11 cellular contexts compared by ENCODE assay signal in the genomic region with DNA sequence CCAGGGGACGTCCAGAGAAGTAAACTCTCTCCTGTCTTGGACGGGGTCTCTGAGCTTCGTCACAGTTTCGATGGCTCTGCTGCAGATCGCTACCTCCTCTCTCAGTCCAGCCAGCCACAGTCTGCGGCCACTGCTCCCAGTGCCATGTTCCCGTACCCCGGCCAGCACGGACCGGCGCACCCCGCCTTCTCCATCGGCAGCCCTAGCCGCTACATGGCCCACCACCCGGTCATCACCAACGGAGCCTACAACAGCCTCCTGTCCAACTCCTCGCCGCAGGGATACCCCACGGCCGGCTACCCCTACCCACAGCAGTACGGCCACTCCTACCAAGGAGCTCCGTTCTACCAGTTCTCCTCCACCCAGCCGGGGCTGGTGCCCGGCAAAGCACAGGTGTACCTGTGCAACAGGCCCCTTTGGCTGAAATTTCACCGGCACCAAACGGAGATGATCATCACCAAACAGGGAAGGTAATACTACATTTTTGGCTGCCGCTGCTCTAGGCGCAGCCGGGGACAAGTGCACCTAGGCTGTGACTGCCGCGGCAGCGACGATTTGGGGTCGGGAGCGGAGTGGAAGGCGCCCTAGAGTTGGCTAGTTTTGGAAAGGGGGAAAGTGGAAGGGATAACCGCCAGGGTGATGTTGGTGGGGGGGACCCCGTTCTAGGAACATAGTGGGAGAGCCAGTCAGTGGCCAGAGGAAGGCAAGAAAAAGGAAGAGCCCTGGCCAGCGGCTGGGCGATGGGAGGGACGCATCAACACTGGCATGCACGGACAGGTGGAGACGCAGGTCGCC. TPM values are rescaled to one million over a fixed set of nuclear protein-coding genes. Genes with fewer than 3 reads are reported as not detected.
DNase-seq lines count a peak whose midpoint lies in the region; ATAC-seq, FAIRE-seq and TF ChIP-seq lines count a peak whose summit lies in the region.
"Had no signal": no experiment of that assay in that cellular context is flagged by ENCODE, and none has a peak within 500 bp of the region (broad histone marks: within the 10 kb centered on the region; RNA-seq: fewer than 3 reads in every experiment).

No MANE protein-coding gene starts in this region.

- no peak for ATAC-seq in stimulated activated naive CD8-positive, alpha-beta T cell treated with anti-CD3 and anti-CD28 coated beads, Interleukin-15, Interleukin-2, amounts not matched to agents 100 U/mL and 50 U/mL, for 24 hours

- peaks cover 4% of the 10 kb centered on the region for H3K36me3 Mint-ChIP-seq in stimulated activated naive CD8-positive, alpha-beta T cell treated with anti-CD3 and anti-CD28 coated beads, Interleukin-15, Interleukin-2, amounts not matched to agents 100 ng/mL and 50 ng/mL, for 24 hours (ENCODE audit: low read depth)
- peaks cover 9% of the 10 kb centered on the region for H3K36me3 Mint-ChIP-seq in activated CD4-positive, alpha-beta memory T cell treated with anti-CD3 and anti-CD28 coated beads, Interleukin-2, amount 10 ng/mL, durations not matched to agents 7 days and 5 days (ENCODE audit: low read depth)

- peaks cover 79% of the 10 kb centered on the region for H3K27me3 Mint-ChIP-seq in stimulated activated naive CD8-positive, alpha-beta T cell treated with anti-CD3 and anti-CD28 coated beads, Interleukin-15, Interleukin-2, amounts not matched to agents 100 ng/mL and 50 ng/mL, for 24 hours
- H3K27me3 Mint-ChIP-seq in activated CD4-positive, alpha-beta memory T cell treated with anti-CD3 and anti-CD28 coated beads, Interleukin-2, amount 10 ng/mL, durations not matched to agents 7 days and 5 days = peaks cover 74% of the 10 kb centered on the region

- H3K4me3 ChIP-seq in keratinocyte (ENCODE audit: control insufficient read depth in 2 of 3, extremely low read depth in 1 of 3, insufficient read depth in 2 of 3, low read depth in 1 of 3, low read length in 3 of 3) (no peak overlapping the region), testis (no peak overlapping the region)

- H3K4me1 Mint-ChIP-seq in stimulated activated naive CD8-positive, alpha-beta T cell treated with anti-CD3 and anti-CD28 coated beads, Interleukin-15, Interleukin-2, amounts not matched to agents 100 ng/mL and 50 ng/mL, for 24 hours (ENCODE audit: low read depth) = peaks cover 50% of the 10 kb centered on the region
- peaks cover 47% of the 10 kb centered on the region for H3K4me1 Mint-ChIP-seq in activated CD4-positive, alpha-beta memory T cell treated with anti-CD3 and anti-CD28 coated beads, Interleukin-2, amount 10 ng/mL, durations not matched to agents 7 days and 5 days

- DNase-seq in stimulated activated naive CD8-positive, alpha-beta T cell treated with anti-CD3 and anti-CD28 coated beads, Interleukin-15, Interleukin-2, amounts not matched to agents 100 U/mL and 50 U/mL, for 24 hours = no peak
- no peak for DNase-seq in activated CD4-positive, alpha-beta memory T cell treated with anti-CD3 and anti-CD28 coated beads, Interleukin-2, amount 10 ng/mL, durations not matched to agents 7 days and 5 days
- DNase-seq in keratinocyte (ENCODE audit: low read depth, low spot score) (no peak), SHP77 (lab: John Stamatoyannopoulos, UW) (no peak), occipital lobe (lab: John Stamatoyannopoulos, UW) (no peak), testis (no peak)
- DNase-seq in stimulated activated naive CD4-positive, alpha-beta T cell (lab: John Stamatoyannopoulos, UW) = no peak
- DNase-seq: DMS 273 treated with DMSO at 0.1 percent for 48 hours had no signal

- no peak overlapping the region for H2AFZ ChIP-seq in keratinocyte (ENCODE audit: control insufficient read depth, low read length)
- H2AFZ ChIP-seq: parathyroid adenoma had no signal

- H3K9me3 ChIP-seq in keratinocyte (ENCODE audit: control insufficient read depth, low read depth, low read length) = no peaks in the 10 kb centered on the region
- no peaks in the 10 kb centered on the region for H3K9me3 ChIP-seq in testis

- H3K9me1 ChIP-seq in keratinocyte (ENCODE audit: control insufficient read depth, extremely low read depth, insufficient read depth, low read length) = no peaks in the 10 kb centered on the region

- H3K27me3 ChIP-seq in keratinocyte (ENCODE audit: control insufficient read depth, extremely low read depth, insufficient read depth, low read length) (peaks cover 73% of the 10 kb centered on the region), testis (peaks cover 3% of the 10 kb centered on the region)

- no peaks in the 10 kb centered on the region for H3K9me3 Mint-ChIP-seq in stimulated activated naive CD8-positive, alpha-beta T cell treated with anti-CD3 and anti-CD28 coated beads, Interleukin-15, Interleukin-2, amounts not matched to agents 100 ng/mL and 50 ng/mL, for 24 hours
- H3K9me3 Mint-ChIP-seq in activated CD4-positive, alpha-beta memory T cell treated with anti-CD3 and anti-CD28 coated beads, Interleukin-2, amount 10 ng/mL, durations not matched to agents 7 days and 5 days = no peaks in the 10 kb centered on the region

- H3K9ac ChIP-seq in keratinocyte (ENCODE audit: control insufficient read depth, extremely low read depth, insufficient read depth, low read length) = no peak overlapping the region
- H3K9ac ChIP-seq: KMS-11, parathyroid adenoma had no signal

- TF ChIP-seq CTCF in keratinocyte (optimal IDR thresholded peaks at IDR 0.05 in 1 of 3, IDR thresholded peaks at IDR 0.05 in 1 of 3, conservative IDR thresholded peaks at IDR 0.05 in 1 of 3; ENCODE audit: extremely low read depth in 1 of 3, insufficient read depth in 2 of 3, low read length in 3 of 3) = no peak
- no peak for TF ChIP-seq CTCF in testis (IDR thresholded peaks at IDR 0.05)

- POLR2A ChIA-PET in activated CD4-positive, alpha-beta memory T cell treated with anti-CD3 and anti-CD28 coated beads, Interleukin-2, amount 10 ng/mL, durations not matched to agents 7 days and 5 days (lab: Charles Lee) = interaction anchor here (0.6 to 1.3 kb wide), 4 partner anchors 19 to 585 kb away, joined by 3 to 4 read pairs (median 3); a partner anchor contains a TSS

- H3K36me3 ChIP-seq in keratinocyte (ENCODE audit: control insufficient read depth in 2 of 2, extremely low read depth in 1 of 2, insufficient read depth in 2 of 2, low read length in 2 of 2) (no peaks in the 10 kb centered on the region), testis (ENCODE audit: low read depth, missing control alignments) (no peaks in the 10 kb centered on the region)

- no peak overlapping the region for H3K27ac Mint-ChIP-seq in stimulated activated naive CD8-positive, alpha-beta T cell treated with anti-CD3 and anti-CD28 coated beads, Interleukin-15, Interleukin-2, amounts not matched to agents 100 ng/mL and 50 ng/mL, for 24 hours
- no peak overlapping the region for H3K27ac Mint-ChIP-seq in activated CD4-positive, alpha-beta memory T cell treated with anti-CD3 and anti-CD28 coated beads, Interleukin-2, amount 10 ng/mL, durations not matched to agents 7 days and 5 days

- H4K20me1 ChIP-seq in keratinocyte (ENCODE audit: control insufficient read depth, extremely low read depth, insufficient read depth, low read length) = peaks cover 4% of the 10 kb centered on the region

- 7 to 8% methylated on average over 25 to 44 of the region's 44 CpGs for WGBS in testis, 2 donors

- no peaks in the 10 kb centered on the region for H3K79me2 ChIP-seq in keratinocyte (ENCODE audit: control insufficient read depth, insufficient read depth, low read length)
- H3K79me2 ChIP-seq: parathyroid adenoma had no signal

- peak overlapping the region; percentile 9 for H3K4me2 ChIP-seq in keratinocyte (ENCODE audit: control insufficient read depth, extremely low read depth, insufficient read depth, low read depth, low read length)
- H3K4me2 ChIP-seq: KMS-11 had no signal

- H3K4me1 ChIP-seq in keratinocyte (ENCODE audit: control insufficient read depth, extremely low read depth, insufficient read depth, low read length) = peaks cover 11% of the 10 kb centered on the region
- no peaks in the 10 kb centered on the region for H3K4me1 ChIP-seq in testis

- no peak for FAIRE-seq in keratinocyte (lab: Jason Lieb, UNC)

- no peak for TF ChIP-seq POLR2A in testis (IDR thresholded peaks at IDR 0.05)

- intact Hi-C loops in testis (cut with DNase I; ENCODE audit: low total_unique reads) = no loop called here

- no peak overlapping the region for H3K27ac ChIP-seq in keratinocyte (ENCODE audit: control insufficient read depth, insufficient read depth, low read length)
- no peak overlapping the region for H3K27ac ChIP-seq in testis
- H3K27ac ChIP-seq: KMS-11, parathyroid adenoma had no signal

- CTCF ChIA-PET in activated CD4-positive, alpha-beta memory T cell treated with anti-CD3 and anti-CD28 coated beads, Interleukin-2, amount 10 ng/mL, durations not matched to agents 7 days and 5 days (lab: Charles Lee) = no interaction called here

- dilution Hi-C loops in keratinocyte (cut with MboI; ENCODE audit: extremely low pct_ligation_motif_present, low sequenced_read_pairs) = no loop called here

- peak overlapping the region; percentile 70 for H3K4me3 Mint-ChIP-seq in stimulated activated naive CD8-positive, alpha-beta T cell treated with anti-CD3 and anti-CD28 coated beads, Interleukin-15, Interleukin-2, amounts not matched to agents 100 ng/mL and 50 ng/mL, for 24 hours
- H3K4me3 Mint-ChIP-seq in activated CD4-positive, alpha-beta memory T cell treated with anti-CD3 and anti-CD28 coated beads, Interleukin-2, amount 10 ng/mL, durations not matched to agents 7 days and 5 days = peak overlapping the region; percentile 7

RNA-seq across cellular contexts. Expression of a gene that starts 0.7 kb away (rescaled TPM):
- total RNA-seq in activated CD4-positive, alpha-beta memory T cell treated with anti-CD3 and anti-CD28 coated beads, Interleukin-2, amount 10 ng/mL, durations not matched to agents 7 days and 5 days = not detected
- polyA plus RNA-seq in keratinocyte (0.03 TPM in 1 of 3 replicates, not detected in the others), testis (ENCODE audit: insufficient read depth, low read depth, low replicate concordance) (0.92 TPM)
- polyA plus RNA-seq in keratinocyte (2011; ENCODE audit: low read depth) = not detected
- not detected in 2 replicates for polyA plus RNA-seq in keratinocyte (2011; cell fraction: cytosol; rRNA removed)
- polyA plus RNA-seq in keratinocyte (2011; cell fraction: nucleus; rRNA removed) = 0.17 and 0.18 TPM in 2 replicates
- 0.06 TPM in 1 of 2 replicates, not detected in the other for polyA plus RNA-seq in keratinocyte (2012; ENCODE audit: low replicate concordance)
- 0.03 TPM in 2 of 3 replicates, not detected in the other for polyA minus RNA-seq in keratinocyte
- not detected for polyA minus RNA-seq in keratinocyte (2011; cell fraction: cytosol; rRNA and poly(A)+ RNA removed)
- 0.21 and 0.54 TPM in 2 replicates for polyA minus RNA-seq in keratinocyte (2011; cell fraction: nucleus; rRNA and poly(A)+ RNA removed)
- total RNA-seq in occipital lobe (53.7 TPM), testis (1 to 10 TPM; 2.4 to 5.3 TPM)
